Comparison of ENCODE assay signal across 22 cellular contexts in genomic region chr7:117281562-117281961, GRCh38. TPM values are rescaled to one million over a fixed set of nuclear protein-coding genes. Genes with fewer than 3 reads are reported as not detected.
DNase-seq lines count a peak whose midpoint lies in the region; ATAC-seq and TF ChIP-seq lines count a peak whose summit lies in the region.
"Had no signal": no experiment of that assay in that cellular context is flagged by ENCODE, and none has a peak within 500 bp of the region (broad histone marks: within the 10 kb centered on the region; RNA-seq: fewer than 3 reads in every experiment).

No MANE protein-coding gene starts in this region.

- no peak for TF ChIP-seq RAD21 in IMR-90 (IDR thresholded peaks at IDR 0.05; ENCODE audit: low read length)

- H3K27me3 ChIP-seq in IMR-90 (ENCODE audit: control insufficient read depth, insufficient read depth, low read length): no peaks in the 10 kb centered on the region
- no peaks in the 10 kb centered on the region for H3K27me3 ChIP-seq in lower lobe of right lung (ENCODE audit: low read depth)
- H3K27me3 ChIP-seq in MG63: no peaks in the 10 kb centered on the region

- peaks cover 22% of the 10 kb centered on the region for H3K4me1 ChIP-seq in IMR-90 (ENCODE audit: control insufficient read depth, insufficient read depth, low read length)
- H3K4me1 ChIP-seq in lower lobe of right lung: peaks cover 18% of the 10 kb centered on the region

- H3K4me2 ChIP-seq in IMR-90 (ENCODE audit: low read depth, low read length): no peak overlapping the region

- H3K36me3 Mint-ChIP-seq in glutamatergic neuron (ENCODE audit: unreplicated experiment): no peaks in the 10 kb centered on the region
- H3K36me3 Mint-ChIP-seq: activated naive CD8-positive, alpha-beta T cell treated with anti-CD3 and anti-CD28 coated beads for 36 hours; CD8-positive, alpha-beta memory T cell had no signal

- peaks cover 2% of the 10 kb centered on the region for H3K9me3 Mint-ChIP-seq in glutamatergic neuron (ENCODE audit: unreplicated experiment)
- H3K9me3 Mint-ChIP-seq: activated naive CD8-positive, alpha-beta T cell treated with anti-CD3 and anti-CD28 coated beads for 36 hours; activated T-cell treated with anti-CD3 and anti-CD28 coated beads, Interleukin-2, amount 50 U/mL, for 72 hours had no signal

- H2AFZ ChIP-seq in IMR-90 (replicated peaks; ENCODE audit: low read length, poor library complexity): no peak overlapping the region

- H3K27ac Mint-ChIP-seq in glutamatergic neuron (ENCODE audit: unreplicated experiment): no peak overlapping the region
- H3K27ac Mint-ChIP-seq: activated CD8-positive, alpha-beta T cell treated with anti-CD3 and anti-CD28 coated beads, Interleukin-2, amount 10 ng/mL, durations not matched to agents 7 days and 5 days; activated naive CD8-positive, alpha-beta T cell treated with anti-CD3 and anti-CD28 coated beads for 36 hours; activated T-cell treated with anti-CD3 and anti-CD28 coated beads, Interleukin-2, amount 50 U/mL, for 72 hours; CD8-positive, alpha-beta memory T cell had no signal

- no peaks in the 10 kb centered on the region for H3K79me1 ChIP-seq in IMR-90 (ENCODE audit: low read depth in 1 of 2, low read length in 2 of 2)

- peak overlapping the region; percentile 72 for H2AK5ac ChIP-seq in IMR-90 (ENCODE audit: low read depth, low read length)

- H2BK5ac ChIP-seq in IMR-90 (ENCODE audit: low read depth, low read length, poor library complexity, severe bottlenecking): peak overlapping the region; percentile 35

- no TSS peak for BruUV-seq in IMR-90 (replicated peaks; lab: Mats Ljungman, UMichigan)

- POLR2A ChIA-PET in IMR-90 (lab: Charles Lee; ENCODE audit: unreplicated experiment): no interaction called here

- peak overlapping the region in 1 of 2 experiments; percentile 18; a peak in 1 of 4 replicates for H4K8ac ChIP-seq in IMR-90 (ENCODE audit: low read depth in 2 of 2, low read length in 2 of 2)

- H4K5ac ChIP-seq in IMR-90 (ENCODE audit: low read depth, low read length): peak overlapping the region; percentile 72

- DNase-seq in AG10803 (ENCODE audit: low read depth): peak; percentile 13
- DNase-seq in IMR-90: no peak
- peak; percentile 29 for DNase-seq in astrocyte of the hippocampus (ENCODE audit: low read depth, low spot score)
- no peak for DNase-seq in lower lobe of right lung
- DNase-seq in glutamatergic neuron: no peak
- DNase-seq in cortex of kidney (lab: John Stamatoyannopoulos, UW): no peak
- no peak for DNase-seq in activated CD8-positive, alpha-beta memory T cell treated with anti-CD3 and anti-CD28 coated beads for 24 hours
- DNase-seq in MG63: no peak
- DNase-seq: activated CD8-positive, alpha-beta T cell treated with anti-CD3 and anti-CD28 coated beads, Interleukin-2, amount 10 ng/mL, durations not matched to agents 7 days and 5 days; activated naive CD8-positive, alpha-beta T cell treated with anti-CD3 and anti-CD28 coated beads for 36 hours; activated T-cell treated with anti-CD3 and anti-CD28 coated beads, Interleukin-2, amount 50 U/mL, for 72 hours; CD8-positive, alpha-beta memory T cell; dermis blood vessel endothelial cell; EL; left colon; NCI-H2171; NCI-H748 treated with DMSO at 0.1 percent for 48 hours; stimulated activated CD4-positive, alpha-beta T cell treated with anti-CD3 and anti-CD28 coated beads, Interleukin-12 subunit alpha, Interleukin-12 subunit beta, amount 100 ng/mL, for 4 hours; substantia nigra had no signal

- no peaks in the 10 kb centered on the region for H3K27me3 Mint-ChIP-seq in glutamatergic neuron (ENCODE audit: unreplicated experiment)
- H3K27me3 Mint-ChIP-seq: activated naive CD8-positive, alpha-beta T cell treated with anti-CD3 and anti-CD28 coated beads for 36 hours had no signal

- H2AK9ac ChIP-seq in IMR-90 (replicated peaks; ENCODE audit: low read depth, low read length, poor library complexity): peak overlapping the region; percentile 19

- no peak for TF ChIP-seq POLR2A in IMR-90 (IDR thresholded peaks at IDR 0.05; ENCODE audit: low read depth, low read length)

- peak overlapping the region; percentile 49; the same call in 1 of the 2 replicates for H2BK120ac ChIP-seq in IMR-90 (ENCODE audit: low read depth, low read length)

- 98% methylated on average over 5 of the region's 5 CpGs; no CpG with 5 or more reads in 1 of the 2 experiments for WGBS in IMR-90 (ENCODE audit: extremely low coverage in 2 of 2, insufficient read length in 1 of 2), 2 experiments

- no peak overlapping the region for H3K56ac ChIP-seq in IMR-90 (ENCODE audit: extremely low read depth, insufficient read depth, low read length)

- no peak overlapping the region for H3K9ac ChIP-seq in IMR-90 (ENCODE audit: low read depth, low read length)

- H2BK15ac ChIP-seq in IMR-90 (ENCODE audit: low read depth, low read length): peak overlapping the region; percentile 80; the same call in 2 of the 3 replicates

- no peaks in the 10 kb centered on the region for H4K20me1 ChIP-seq in IMR-90 (ENCODE audit: insufficient read depth, low read length)

- peaks cover 24% of the 10 kb centered on the region for H3K9me1 ChIP-seq in IMR-90 (ENCODE audit: insufficient read depth, low read length)

- no peak for ATAC-seq in IMR-90 (ENCODE audit: low read depth)
- peak; percentile 84 to 94 for ATAC-seq in lower lobe of right lung
- ATAC-seq: activated CD4-positive, CD25-positive, alpha-beta regulatory T cell treated with anti-CD3 and anti-CD28 coated beads, Interleukin-2, amount 50 U/mL, for 24 hours; activated CD8-positive, alpha-beta T cell treated with anti-CD3 and anti-CD28 coated beads, Interleukin-2, amount 10 ng/mL, durations not matched to agents 7 days and 5 days; activated T-cell treated with anti-CD3 and anti-CD28 coated beads, Interleukin-2, amount 50 U/mL, for 72 hours; left colon had no signal

- H3K4me3 ChIP-seq in AG10803 (ENCODE audit: low read length) (no peak overlapping the region), IMR-90 (ENCODE audit: insufficient read depth, low read depth, low read length) (no peak overlapping the region), lower lobe of right lung (no peak overlapping the region), MG63 (no peak overlapping the region)

- dilution Hi-C loops in IMR-90 (cut with HindIII; ENCODE audit: low sequenced_read_pairs, unreplicated experiment): no loop called here

- CTCF ChIA-PET in IMR-90 (lab: Yijun Ruan, JAX): no interaction called here

- H4K91ac ChIP-seq in IMR-90 (ENCODE audit: insufficient read depth, low read depth, low read length): peak overlapping the region; percentile 1; the same call in 1 of the 2 replicates

- peak overlapping the region; percentile 53 for H3K4ac ChIP-seq in IMR-90 (ENCODE audit: low read depth, low read length)

- H3K9me3 ChIP-seq in IMR-90 (ENCODE audit: control insufficient read depth, insufficient read depth, low read length) (no peaks in the 10 kb centered on the region), lower lobe of right lung (no peaks in the 10 kb centered on the region), MG63 (no peaks in the 10 kb centered on the region)

- in situ Hi-C loops in IMR-90 (cut with MboI; ENCODE audit: low sequenced_read_pairs): no loop called here

- intact Hi-C loops in IMR-90 (cut with micrococcal nuclease): no loop called here
- intact Hi-C loops in lower lobe of right lung (cut with DNase I): no loop called here

- peaks cover 17% of the 10 kb centered on the region for H3K4me1 Mint-ChIP-seq in glutamatergic neuron (ENCODE audit: low read depth, unreplicated experiment)
- H3K4me1 Mint-ChIP-seq: activated naive CD8-positive, alpha-beta T cell treated with anti-CD3 and anti-CD28 coated beads for 36 hours; CD8-positive, alpha-beta memory T cell had no signal

- peak overlapping the region; percentile 69 for H3K18ac ChIP-seq in IMR-90 (ENCODE audit: low read depth, low read length)

- H3K36me3 ChIP-seq in IMR-90 (ENCODE audit: control insufficient read depth, insufficient read depth, low read length) (no peaks in the 10 kb centered on the region), lower lobe of right lung (no peaks in the 10 kb centered on the region), MG63 (no peaks in the 10 kb centered on the region)

- H2BK20ac ChIP-seq in IMR-90 (ENCODE audit: low read depth, low read length): peak overlapping the region; percentile 71

- H3K23ac ChIP-seq in IMR-90 (ENCODE audit: low read depth, low read length): no peak overlapping the region

- no peak overlapping the region for H3K27ac ChIP-seq in IMR-90 (ENCODE audit: insufficient read depth, low read length)
- H3K27ac ChIP-seq in lower lobe of right lung: no peak overlapping the region

- H3K4me3 Mint-ChIP-seq in glutamatergic neuron (ENCODE audit: unreplicated experiment): no peak overlapping the region
- H3K4me3 Mint-ChIP-seq: activated CD8-positive, alpha-beta T cell treated with anti-CD3 and anti-CD28 coated beads, Interleukin-2, amount 10 ng/mL, durations not matched to agents 7 days and 5 days; activated naive CD8-positive, alpha-beta T cell treated with anti-CD3 and anti-CD28 coated beads for 36 hours; activated T-cell treated with anti-CD3 and anti-CD28 coated beads, Interleukin-2, amount 50 U/mL, for 72 hours; CD8-positive, alpha-beta memory T cell had no signal

- 0 out of 2 replicates have a peak overlapping the region, but pooled peaks have one; percentile 31 for H3K14ac ChIP-seq in IMR-90 (replicated peaks; ENCODE audit: low read depth, low read length)

- TF ChIP-seq CTCF in AG10803 (conservative IDR thresholded peaks at IDR 0.05; ENCODE audit: low read length): no peak
- TF ChIP-seq CTCF in IMR-90 (conservative IDR thresholded peaks at IDR 0.05; ENCODE audit: low read depth, low read length): no peak
- TF ChIP-seq CTCF in lower lobe of right lung (IDR thresholded peaks at IDR 0.05): no peak
- TF ChIP-seq CTCF in glutamatergic neuron (IDR thresholded peaks at IDR 0.05; ENCODE audit: partially characterized antibody, unreplicated experiment): no peak

TF ChIP-seq in IMR-90, 13 proteins besides CTCF, POLR2A, EP300 and RAD21:
- TF ChIP-seq FOS (IDR thresholded peaks at IDR 0.05; ENCODE audit: low read depth, low read length): 0 out of 2 replicates have a peak, but pooled peaks have one; percentile 10
- TF ChIP-seq RCOR1 (IDR thresholded peaks at IDR 0.05; ENCODE audit: insufficient replicate concordance, low read length): no peak

RNA-seq across cellular contexts. Expression of gene WNT2, which starts 41.3 kb away (rescaled TPM):
- total RNA-seq in IMR-90 (2012; rRNA removed) (1.4 and 1.8 TPM in 2 replicates), lower lobe of right lung (9.0 TPM), glutamatergic neuron (ENCODE audit: unreplicated experiment) (not detected)
- 1.5 and 1.9 TPM in 2 replicates for polyA plus RNA-seq in IMR-90 (2012; rRNA removed)
- 1.6 and 2.5 TPM in 2 replicates for polyA plus RNA-seq in IMR-90 (2012; cell fraction: cytosol; rRNA removed)
- polyA plus RNA-seq in IMR-90 (2012; cell fraction: nucleus; rRNA removed; ENCODE audit: low replicate concordance): 0.81 and 1.7 TPM in 2 replicates
- total RNA-seq in MG63 (2014; rRNA removed; shearing (Covaris generic); ENCODE audit: low replicate concordance): not detected in 2 replicates
- total RNA-seq: activated CD8-positive, alpha-beta T cell treated with anti-CD3 and anti-CD28 coated beads, Interleukin-2, amount 10 ng/mL, durations not matched to agents 7 days and 5 days; activated naive CD8-positive, alpha-beta T cell treated with anti-CD3 and anti-CD28 coated beads for 36 hours; activated T-cell treated with anti-CD3 and anti-CD28 coated beads, Interleukin-2, amount 50 U/mL, for 72 hours; CD8-positive, alpha-beta memory T cell; dermis blood vessel endothelial cell; left colon; SK-MEL-5; T-helper 2 cell treated with Interferon-gamma antibody and Interleukin-4, amounts not matched to agents 100 ng/mL and 5 ng/mL, for 36 hours had no signal
- polyA plus RNA-seq: CD8-positive, alpha-beta memory T cell had no signal

Comparison
In these comparisons a context has a peak if more than half of its experiments do, and no peak if none do; other contexts are left out.
1. DNase-seq: peak in AG10803 (single experiment) and astrocyte of the hippocampus (single experiment); none in IMR-90 (single experiment), lower lobe of right lung (single experiment), glutamatergic neuron (single experiment), cortex of kidney (single experiment), activated CD8-positive, alpha-beta memory T cell treated with anti-CD3 and anti-CD28 coated beads for 24 hours (single experiment) and MG63 (single experiment).